11 cellular contexts compared by ENCODE assay signal in the genomic region with DNA sequence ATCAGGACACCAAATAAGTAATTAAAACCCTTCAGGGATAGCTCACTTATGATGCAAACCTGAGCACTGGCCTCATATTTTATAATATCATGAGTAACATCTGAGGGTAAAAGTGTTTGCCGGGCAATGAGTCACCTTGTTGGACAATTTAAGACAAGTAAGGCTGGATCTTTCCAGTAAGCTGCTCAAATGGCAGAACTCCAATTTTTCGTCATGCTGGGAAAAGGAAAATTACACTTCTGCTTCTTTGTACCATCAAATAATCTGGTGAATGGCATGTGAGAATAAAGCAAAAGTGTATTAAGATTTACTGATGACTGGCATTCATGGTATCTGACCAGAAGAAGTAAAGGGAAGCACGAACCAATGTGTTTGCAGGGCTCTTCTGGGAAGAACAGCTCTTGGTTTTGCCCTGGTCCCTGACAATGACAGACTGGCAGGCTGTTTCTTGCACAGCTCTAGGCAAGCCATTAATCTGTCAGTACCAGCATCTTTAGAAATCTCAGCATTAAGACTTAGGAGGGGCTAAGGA.
DNase-seq lines count a peak whose midpoint lies in the region; ATAC-seq and TF ChIP-seq lines count a peak whose summit lies in the region.
"Had no signal": no experiment of that assay in that cellular context is flagged by ENCODE, and none has a peak within 500 bp of the region (broad histone marks: within the 10 kb centered on the region; RNA-seq: fewer than 3 reads in every experiment).

No MANE protein-coding gene starts in this region.

- no peak for TF ChIP-seq EP300 in stomach (IDR thresholded peaks at IDR 0.05)

- H3K4me3 Mint-ChIP-seq in T-helper 17 cell = no peak overlapping the region
- H3K4me3 Mint-ChIP-seq: activated naive CD8-positive, alpha-beta T cell treated with anti-CD3 and anti-CD28 coated beads, Interleukin-2, amount 10 ng/mL, durations not matched to agents 7 days and 5 days had no signal

- H3K36me3 ChIP-seq in left lung = peaks cover 0 to 19% of the 10 kb centered on the region in 2 donors
- H3K36me3 ChIP-seq in stomach = peaks cover 0 to 5% (median 0%) of the 10 kb centered on the region in 4 donors
- H3K36me3 ChIP-seq: thoracic aorta had no signal

- H3K9me3 ChIP-seq in left lung = no peaks in the 10 kb centered on the region
- no peaks in the 10 kb centered on the region for H3K9me3 ChIP-seq in stomach
- H3K9me3 ChIP-seq in T-helper 17 cell (ENCODE audit: control insufficient read depth, low read length, poor library complexity, severe bottlenecking) = no peaks in the 10 kb centered on the region
- H3K9me3 ChIP-seq: thoracic aorta had no signal

- no peak for TF ChIP-seq POLR2A in stomach (IDR thresholded peaks at IDR 0.05)

- H3K4me1 ChIP-seq in left lung = no peaks in the 10 kb centered on the region
- H3K4me1 ChIP-seq in stomach = peaks cover 0 to 6% (median 0%) of the 10 kb centered on the region in 4 donors

- peaks cover 3% of the 10 kb centered on the region for H3K36me3 Mint-ChIP-seq in T-helper 17 cell (ENCODE audit: low read depth)
- H3K36me3 Mint-ChIP-seq: activated naive CD8-positive, alpha-beta T cell treated with anti-CD3 and anti-CD28 coated beads, Interleukin-2, amount 10 ng/mL, durations not matched to agents 7 days and 5 days had no signal

- H3K4me3 ChIP-seq in left lung (no peak overlapping the region), stomach (no peak overlapping the region)
- H3K4me3 ChIP-seq: thoracic aorta had no signal

- WGBS in stomach, 5 donors = 42 to 62% (median 55%) methylated on average over 3 of the region's 3 CpGs

- H3K4me1 Mint-ChIP-seq in T-helper 17 cell = peaks cover 3% of the 10 kb centered on the region
- H3K4me1 Mint-ChIP-seq: activated naive CD8-positive, alpha-beta T cell treated with anti-CD3 and anti-CD28 coated beads, Interleukin-2, amount 10 ng/mL, durations not matched to agents 7 days and 5 days had no signal

- H3K27me3 ChIP-seq in left lung (no peaks in the 10 kb centered on the region), stomach (no peaks in the 10 kb centered on the region)

- ATAC-seq in left lung = peak; percentile 77
- ATAC-seq in T-helper 17 cell = no peak
- ATAC-seq in HG03280 (IDR thresholded peaks at IDR 0.05; ENCODE audit: unreplicated experiment) = no peak

- no peak overlapping the region for H3K27ac Mint-ChIP-seq in T-helper 17 cell
- H3K27ac Mint-ChIP-seq: activated naive CD8-positive, alpha-beta T cell treated with anti-CD3 and anti-CD28 coated beads, Interleukin-2, amount 10 ng/mL, durations not matched to agents 7 days and 5 days had no signal

- intact Hi-C loops in left lung (cut with DNase I) (no loop called here), stomach (cut with DNase I; ENCODE audit: low total_unique reads) (no loop called here)

- TF ChIP-seq CTCF in left lung (IDR thresholded peaks at IDR 0.05) (no peak), stomach (IDR thresholded peaks at IDR 0.05) (no peak)

- no peak overlapping the region for H3K27ac ChIP-seq in left lung
- H3K27ac ChIP-seq in stomach = no peak overlapping the region
- H3K27ac ChIP-seq: thoracic aorta had no signal

- peak; percentile 74 for DNase-seq in AG08395 (ENCODE audit: low spot score)
- peak; percentile 16 for DNase-seq in HT-29 (ENCODE audit: low spot score)
- peak; percentile 78 for DNase-seq in astrocyte of the hippocampus (ENCODE audit: low read depth, low spot score)
- no peak for DNase-seq in left lung
- DNase-seq in GM19240 (ENCODE audit: insufficient read length, low spot score) = no peak
- no peak for DNase-seq in stomach
- DNase-seq in T-helper 17 cell = no peak
- DNase-seq: activated naive CD8-positive, alpha-beta T cell treated with anti-CD3 and anti-CD28 coated beads, Interleukin-2, amount 10 ng/mL, durations not matched to agents 7 days and 5 days; NCI-H526 had no signal

- H3K27me3 Mint-ChIP-seq in T-helper 17 cell = no peaks in the 10 kb centered on the region
- H3K27me3 Mint-ChIP-seq: activated naive CD8-positive, alpha-beta T cell treated with anti-CD3 and anti-CD28 coated beads, Interleukin-2, amount 10 ng/mL, durations not matched to agents 7 days and 5 days had no signal

Comparison
In these comparisons a context has a peak if more than half of its experiments do, and no peak if none do; other contexts are left out.
1. DNase-seq: peak in AG08395 (single experiment), HT-29 (single experiment) and astrocyte of the hippocampus (single experiment); none in left lung (0 of 2), GM19240 (single experiment), stomach (single experiment) and T-helper 17 cell (0 of 3).